Comparison of ENCODE assay signal across 8 cellular contexts in the genomic region with DNA sequence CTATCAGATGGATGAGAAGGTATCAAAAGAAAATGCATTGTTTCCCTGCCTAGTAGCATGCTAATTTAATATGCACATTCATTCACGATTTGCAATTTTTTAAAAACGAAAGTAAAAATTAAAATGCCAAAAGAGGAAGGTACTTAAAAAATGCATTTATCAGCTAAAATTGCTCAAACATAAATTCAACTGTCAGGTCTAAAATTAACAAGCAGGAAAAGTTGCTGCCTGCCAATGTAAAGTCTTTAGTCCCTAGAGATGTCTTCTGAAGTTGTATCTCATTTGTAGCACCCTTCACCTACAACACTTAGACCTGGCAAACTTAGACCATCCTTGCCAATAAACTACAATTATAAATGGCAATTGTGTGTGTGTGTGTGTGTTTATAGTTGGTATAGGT. TPM values are rescaled to one million over a fixed set of nuclear protein-coding genes. Genes with fewer than 3 reads are reported as not detected.
DNase-seq lines count a peak whose midpoint lies in the region; ATAC-seq, FAIRE-seq and TF ChIP-seq lines count a peak whose summit lies in the region.
"Had no signal": no experiment of that assay in that cellular context is flagged by ENCODE, and none has a peak within 500 bp of the region (broad histone marks: within the 10 kb centered on the region; RNA-seq: fewer than 3 reads in every experiment).

No MANE protein-coding gene starts in this region.

- peaks cover 40% of the 10 kb centered on the region for H3K4me1 ChIP-seq in OCI-LY7 (ENCODE audit: insufficient read depth, low read length, poor library complexity, severe bottlenecking)
- H3K4me1 ChIP-seq in effector memory CD4-positive, alpha-beta T cell (ENCODE audit: control insufficient read depth, insufficient read depth, low read length, poor library complexity, severe bottlenecking), result no peaks in the 10 kb centered on the region
- H3K4me1 ChIP-seq in skeletal muscle tissue (ENCODE audit: control insufficient read depth in 3 of 3, insufficient read depth in 3 of 3, low read length in 3 of 3), result peaks cover 9 to 14% (median 11%) of the 10 kb centered on the region in 3 donors

- H3K9me3 ChIP-seq in OCI-LY7 (ENCODE audit: low read length) (no peaks in the 10 kb centered on the region), skeletal muscle tissue (ENCODE audit: control insufficient read depth in 3 of 3, low read length in 3 of 3) (no peaks in the 10 kb centered on the region)
- H3K9me3 ChIP-seq in effector memory CD4-positive, alpha-beta T cell (ENCODE audit: control insufficient read depth, low read length), result no peaks in the 10 kb centered on the region
- H3K9me3 ChIP-seq: testis had no signal

- H3K79me2 ChIP-seq in OCI-LY7 (ENCODE audit: insufficient read depth, low read depth, low read length), result peaks cover 50% of the 10 kb centered on the region; the same call in 1 of the 2 replicates

- CTCF ChIA-PET in OCI-LY7 (lab: Charles Lee; ENCODE audit: unreplicated experiment), result no interaction called here

- H3K9ac ChIP-seq in skeletal muscle tissue (ENCODE audit: low read depth in 1 of 3, low read length in 3 of 3), result no peak overlapping the region

- H3K27ac ChIP-seq in OCI-LY7 (ENCODE audit: low read depth, low read length, poor library complexity, severe bottlenecking) (peak overlapping the region; percentile 77), skeletal muscle tissue (ENCODE audit: low read depth, low read length) (no peak overlapping the region)
- no peak overlapping the region for H3K27ac ChIP-seq in effector memory CD4-positive, alpha-beta T cell (ENCODE audit: insufficient read depth, low read length, poor library complexity, severe bottlenecking)

- no TSS peak for BruUV-seq in OCI-LY7 (replicated peaks; lab: Mats Ljungman, UMichigan)

- TF ChIP-seq CTCF in OCI-LY7 (conservative IDR thresholded peaks at IDR 0.05; ENCODE audit: low read length), result no peak

- DNase-seq in GM19239 (ENCODE audit: insufficient read length, low spot score) (no peak), OCI-LY7 (ENCODE audit: low spot score) (peak; percentile 62), HUDEP-2 (lab: John Stamatoyannopoulos, UW; ENCODE audit: unreplicated experiment in 76 of 76) (no peak)
- no peak for DNase-seq in effector memory CD4-positive, alpha-beta T cell
- DNase-seq: testis had no signal

- no peaks in the 10 kb centered on the region for H4K20me1 ChIP-seq in OCI-LY7 (ENCODE audit: insufficient read depth, low read length)

- H3K4me2 ChIP-seq in OCI-LY7 (ENCODE audit: low read length), result peak overlapping the region; percentile 79

- H3K27me3 ChIP-seq in effector memory CD4-positive, alpha-beta T cell (replicated peaks; ENCODE audit: control insufficient read depth, insufficient read depth, low read length, poor library complexity, severe bottlenecking), result no peaks in the 10 kb centered on the region
- no peaks in the 10 kb centered on the region for H3K27me3 ChIP-seq in skeletal muscle tissue (ENCODE audit: control insufficient read depth in 3 of 3, insufficient read depth in 3 of 3, low read length in 3 of 3)
- H3K27me3 ChIP-seq: testis had no signal

- ATAC-seq in HG02840 (IDR thresholded peaks at IDR 0.05; ENCODE audit: low FRiP score, unreplicated experiment), result no peak
- no peak for ATAC-seq in HG03571 (IDR thresholded peaks at IDR 0.05; ENCODE audit: unreplicated experiment)

- POLR2A ChIA-PET in OCI-LY7 (lab: Charles Lee), result interaction anchor here (0.6 to 0.9 kb wide), 4 partner anchors 8 to 109 kb away, joined by 3 to 4 read pairs (median 4); no protein-coding TSS in a partner anchor

- intact Hi-C loops in OCI-LY7 (cut with micrococcal nuclease; ENCODE audit: unreplicated experiment), result loop anchor here (2.0 kb wide), 1 partner anchor 58 kb away; a partner anchor contains a TSS

- H3K9me2 ChIP-seq in OCI-LY7 (ENCODE audit: insufficient read depth, low read length), result no peaks in the 10 kb centered on the region

- peaks cover 9% of the 10 kb centered on the region; the same call in 1 of the 2 replicates for H3K36me3 ChIP-seq in OCI-LY7 (ENCODE audit: insufficient read depth, low read length)
- H3K36me3 ChIP-seq in effector memory CD4-positive, alpha-beta T cell (ENCODE audit: control insufficient read depth, insufficient read depth, low read length), result peaks cover 8% of the 10 kb centered on the region
- no peaks in the 10 kb centered on the region for H3K36me3 ChIP-seq in skeletal muscle tissue (ENCODE audit: control insufficient read depth in 3 of 3, insufficient read depth in 3 of 3, low read length in 3 of 3)

- FAIRE-seq in GM19239 (lab: Jason Lieb, UNC), result peak; percentile 18

- H3K4me3 ChIP-seq in OCI-LY7 (ENCODE audit: low read depth, low read length, poor library complexity, severe bottlenecking) (peak overlapping the region; percentile 59), skeletal muscle tissue (ENCODE audit: low read length in 3 of 3) (peak overlapping the region in 2 of 3 donors; percentile 7 to 11)
- peak overlapping the region; percentile 11 for H3K4me3 ChIP-seq in effector memory CD4-positive, alpha-beta T cell (ENCODE audit: insufficient read depth, low read depth, low read length, poor library complexity, severe bottlenecking)
- H3K4me3 ChIP-seq: testis had no signal

- peak overlapping the region; percentile 24; the same call in 1 of the 2 replicates for H2AFZ ChIP-seq in OCI-LY7 (ENCODE audit: low read length)

RNA-seq across cellular contexts. Expression of a gene that starts 7.8 kb away (rescaled TPM):
- 5.9 and 6.8 TPM in 2 replicates for total RNA-seq in OCI-LY7 (2014; rRNA removed; shearing (Covaris generic))
- total RNA-seq in OCI-LY7 (2022) (23.2 and 26.5 TPM in 2 replicates), skeletal muscle tissue (26.6 TPM)

RNA-seq across cellular contexts. Expression of a gene that starts 57.5 kb away (rescaled TPM):
- total RNA-seq in OCI-LY7 (2014; rRNA removed; shearing (Covaris generic)), result 423 and 500 TPM in 2 replicates
- total RNA-seq in OCI-LY7 (2022) (374 and 417 TPM in 2 replicates), skeletal muscle tissue (253 TPM)

Comparison
In these comparisons a context has a peak if more than half of its experiments do, and no peak if none do; other contexts are left out.
1. H3K4me3 ChIP-seq: peak in every context shown above with its lines; median percentile 59 in OCI-LY7; 11 in effector memory CD4-positive, alpha-beta T cell; 9 in skeletal muscle tissue.